In the genomic region with DNA sequence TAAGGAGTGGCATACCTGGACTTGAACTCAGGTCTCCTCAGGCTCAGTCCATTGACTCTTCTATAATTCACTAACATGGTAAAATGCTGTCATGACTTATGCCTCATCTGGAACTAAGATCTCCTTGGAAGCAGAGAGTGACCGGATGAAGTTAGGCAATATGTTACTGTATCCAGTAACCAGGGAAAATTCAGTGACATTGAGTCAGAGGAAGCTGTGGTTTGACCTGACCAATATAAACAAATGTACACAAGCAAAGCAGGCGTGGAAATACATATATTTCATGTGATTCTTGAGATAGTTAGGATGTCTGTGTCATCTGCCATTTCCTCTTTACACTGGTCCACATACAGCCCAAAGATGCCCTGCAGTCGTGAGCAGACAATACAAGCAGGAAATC, we compare ENCODE assay signal across 8 cellular contexts. TPM values are rescaled to one million over a fixed set of nuclear protein-coding genes. Genes with fewer than 3 reads are reported as not detected.
DNase-seq lines count a peak whose midpoint lies in the region; ATAC-seq and TF ChIP-seq lines count a peak whose summit lies in the region.

No MANE protein-coding gene starts in this region.

- peaks cover 19% of the 10 kb centered on the region for H3K4me1 ChIP-seq in Loucy (ENCODE audit: insufficient read depth, low read length, poor library complexity, severe bottlenecking)
- H3K4me1 ChIP-seq in mesodermal cell (ENCODE audit: control insufficient read depth, insufficient read depth, low read length, poor library complexity, severe bottlenecking), result peaks cover 29% of the 10 kb centered on the region

- H3K36me3 Mint-ChIP-seq in glutamatergic neuron (ENCODE audit: unreplicated experiment), result no peaks in the 10 kb centered on the region

- DNase-seq in AG08395 (ENCODE audit: low spot score) (peak; percentile 88), brain pericyte (ENCODE audit: low read depth, low spot score) (peak; percentile 84), LoVo (ENCODE audit: low spot score) (no peak), glutamatergic neuron (no peak)

- H3K27ac Mint-ChIP-seq in glutamatergic neuron (ENCODE audit: unreplicated experiment), result no peak overlapping the region

- H3K4me1 Mint-ChIP-seq in glutamatergic neuron (ENCODE audit: low read depth, unreplicated experiment), result no peaks in the 10 kb centered on the region

- TF ChIP-seq CTCF in Loucy (conservative IDR thresholded peaks at IDR 0.05; ENCODE audit: low read length), result no peak
- no peak for TF ChIP-seq CTCF in glutamatergic neuron (IDR thresholded peaks at IDR 0.05; ENCODE audit: partially characterized antibody, unreplicated experiment)

- H3K4me3 ChIP-seq in Loucy (ENCODE audit: low read length, poor library complexity, severe bottlenecking) (no peak overlapping the region), mesodermal cell (ENCODE audit: extremely low read depth, insufficient read depth, low read length, poor library complexity, severe bottlenecking) (no peak overlapping the region)

- H3K9me3 ChIP-seq in Loucy (ENCODE audit: insufficient read depth, low read depth, low read length) (no peaks in the 10 kb centered on the region), mesodermal cell (ENCODE audit: control insufficient read depth, low read length) (no peaks in the 10 kb centered on the region)

- peak overlapping the region; percentile 98 for H3K27ac ChIP-seq in mesodermal cell (ENCODE audit: low read depth, low read length, severe bottlenecking)

- 0 out of 2 replicates have a peak overlapping the region, but pooled peaks have one; percentile 33 for H2AFZ ChIP-seq in Loucy (ENCODE audit: low read length)

- H3K27me3 Mint-ChIP-seq in glutamatergic neuron (ENCODE audit: unreplicated experiment), result no peaks in the 10 kb centered on the region

- ATAC-seq in HG02588 (IDR thresholded peaks at IDR 0.05; ENCODE audit: unreplicated experiment) (no peak), GM19351 (IDR thresholded peaks at IDR 0.05; ENCODE audit: unreplicated experiment) (no peak)

- no peak overlapping the region for H3K9ac ChIP-seq in Loucy (ENCODE audit: low read depth, low read length, poor library complexity, severe bottlenecking)

- H3K4me3 Mint-ChIP-seq in glutamatergic neuron (ENCODE audit: unreplicated experiment), result no peak overlapping the region

- H3K27me3 ChIP-seq in Loucy (ENCODE audit: insufficient read depth, low read length, poor library complexity, severe bottlenecking), result no peaks in the 10 kb centered on the region

- no peaks in the 10 kb centered on the region for H3F3A ChIP-seq in Loucy (ENCODE audit: low read depth)

- H4K20me1 ChIP-seq in Loucy (ENCODE audit: insufficient read depth, low read length, poor library complexity, severe bottlenecking), result no peaks in the 10 kb centered on the region

- H3K9me2 ChIP-seq in Loucy (replicated peaks; ENCODE audit: low read depth, low read length), result no peaks in the 10 kb centered on the region

- H3K4me2 ChIP-seq in Loucy (ENCODE audit: low read depth, low read length, poor library complexity, severe bottlenecking), result peak overlapping the region; percentile 36

- H3K79me2 ChIP-seq in Loucy (ENCODE audit: insufficient read depth, low read length), result no peaks in the 10 kb centered on the region

- no CpG with 5 or more reads among the region's 3 CpGs for WGBS in mesodermal cell (ENCODE audit: insufficient coverage in 2 of 2), 2 experiments

- H3K9me3 Mint-ChIP-seq in glutamatergic neuron (ENCODE audit: unreplicated experiment), result peaks cover 2% of the 10 kb centered on the region

- H3K36me3 ChIP-seq in Loucy (ENCODE audit: insufficient read depth, low read length) (no peaks in the 10 kb centered on the region), mesodermal cell (ENCODE audit: control insufficient read depth, insufficient read depth, low read length) (no peaks in the 10 kb centered on the region)

RNA-seq across cellular contexts. Expression of a gene that starts 30.3 kb away (rescaled TPM):
- polyA plus RNA-seq in mesodermal cell (2013, experiment 1 of 2), result 12.6 TPM
- polyA plus RNA-seq in mesodermal cell (2013, experiment 2 of 2), result 10.7 TPM
- total RNA-seq in glutamatergic neuron (ENCODE audit: unreplicated experiment), result 75.2 TPM

Comparison
In these comparisons a context has a peak if more than half of its experiments do, and no peak if none do; other contexts are left out.
1. DNase-seq: peak in AG08395 (single experiment) and brain pericyte (single experiment); none in LoVo (single experiment) and glutamatergic neuron (single experiment).